In genomic region chr15:98421419-98422085, GRCh38 we compare ENCODE assay signal across 9 cellular contexts.
DNase-seq lines count a peak whose midpoint lies in the region; ATAC-seq, FAIRE-seq and TF ChIP-seq lines count a peak whose summit lies in the region.
"Had no signal": no experiment of that assay in that cellular context is flagged by ENCODE, and none has a peak within 500 bp of the region (broad histone marks: within the 10 kb centered on the region; RNA-seq: fewer than 3 reads in every experiment).

No MANE protein-coding gene starts in this region.

- peak overlapping the region; percentile 63 to 94 (median 76) for H3K4me2 ChIP-seq in BLaER1 treated with 17β-estradiol and CSF1 and Interleukin-3, amounts not matched to agents 10 nM and 100 nM

- intact Hi-C loops in left cardiac atrium (cut with DNase I), result loop anchor here (1.0 to 10.0 kb wide), 3 partner anchors 109 to 517 kb away; no protein-coding TSS in a partner anchor
- intact Hi-C loops in psoas muscle (cut with DNase I), result loop anchor here (5.0 to 10.0 kb wide), 3 partner anchors 109 to 519 kb away; no protein-coding TSS in a partner anchor

- in situ Hi-C loops in SK-MEL-5 (cut with HindIII; ENCODE audit: low pct_unique_long_range_greater_than_20kb, low sequenced_read_pairs), result no loop called here

- H3K4me1 ChIP-seq in BLaER1 treated with 17β-estradiol and CSF1 and Interleukin-3, amounts not matched to agents 10 nM and 100 nM, result peaks cover 0 to 15% (median 9%) of the 10 kb centered on the region in 10 experiments; a peak in 15 of 20 replicates
- peaks cover 7% of the 10 kb centered on the region for H3K4me1 ChIP-seq in psoas muscle

- ATAC-seq in HG03520 (IDR thresholded peaks at IDR 0.05; ENCODE audit: unreplicated experiment), result peak; percentile 78
- peak; percentile 80 to 88 for ATAC-seq in left cardiac atrium
- ATAC-seq in psoas muscle, result peak; percentile 70 to 91 (median 78)

- peak overlapping the region; percentile 28 for H3K4me3 Mint-ChIP-seq in activated naive CD8-positive, alpha-beta T cell

- H3K9me3 Mint-ChIP-seq in activated naive CD8-positive, alpha-beta T cell (ENCODE audit: low read depth), result no peaks in the 10 kb centered on the region

- FAIRE-seq in GM19239 (lab: Jason Lieb, UNC), result no peak
- FAIRE-seq: TTC549 had no signal

- no peak overlapping the region for H3K27ac ChIP-seq in BLaER1 treated with 17β-estradiol and CSF1 and Interleukin-3, amounts not matched to agents 10 nM and 100 nM
- H3K27ac ChIP-seq in psoas muscle, result no peak overlapping the region

- H4K20me1 ChIP-seq in BLaER1 treated with 17β-estradiol and CSF1 and Interleukin-3, amounts not matched to agents 10 nM and 100 nM, result peaks cover 0 to 11% (median 0%) of the 10 kb centered on the region in 11 experiments; a peak in 1 of 22 replicates

- no peak overlapping the region for H3K27ac Mint-ChIP-seq in activated naive CD8-positive, alpha-beta T cell

- TF ChIP-seq CTCF in psoas muscle (IDR thresholded peaks at IDR 0.05), result peak; percentile 99

- H3K36me3 ChIP-seq in BLaER1 treated with 17β-estradiol and CSF1 and Interleukin-3, amounts not matched to agents 10 nM and 100 nM, result no peaks in the 10 kb centered on the region
- H3K36me3 ChIP-seq in psoas muscle (ENCODE audit: insufficient read depth in 1 of 2, low read depth in 1 of 2), result no peaks in the 10 kb centered on the region

- H3K27me3 Mint-ChIP-seq in activated naive CD8-positive, alpha-beta T cell, result peaks cover 28% of the 10 kb centered on the region

- H3K9me3 ChIP-seq in BLaER1 treated with 17β-estradiol and CSF1 and Interleukin-3, amounts not matched to agents 10 nM and 100 nM (replicated peaks in 1 of 11), result no peaks in the 10 kb centered on the region
- no peaks in the 10 kb centered on the region for H3K9me3 ChIP-seq in psoas muscle

- peaks cover 25 to 39% (median 32%) of the 10 kb centered on the region in 11 experiments for H3K27me3 ChIP-seq in BLaER1 treated with 17β-estradiol and CSF1 and Interleukin-3, amounts not matched to agents 10 nM and 100 nM
- H3K27me3 ChIP-seq in psoas muscle (ENCODE audit: insufficient read depth in 3 of 3, low read length in 2 of 3), result peaks cover 0 to 42% (median 8%) of the 10 kb centered on the region in 3 donors

- DNase-seq in GM19239 (ENCODE audit: insufficient read length, low spot score), result peak; percentile 67
- peak; percentile 52 for DNase-seq in SK-MEL-5 (ENCODE audit: low read depth, low spot score)
- DNase-seq in left cardiac atrium, result peak; percentile 81
- DNase-seq in psoas muscle, result peak; percentile 73 to 84
- DNase-seq in cortex of kidney (lab: John Stamatoyannopoulos, UW), result no peak

- peak overlapping the region in 7 of 10 experiments; percentile 6 to 52 (median 43); a peak in 11 of 20 replicates for H3K4me3 ChIP-seq in BLaER1 treated with 17β-estradiol and CSF1 and Interleukin-3, amounts not matched to agents 10 nM and 100 nM
- H3K4me3 ChIP-seq in psoas muscle, result peak overlapping the region; percentile 44

- peaks cover 6% of the 10 kb centered on the region for H3K4me1 Mint-ChIP-seq in activated naive CD8-positive, alpha-beta T cell (ENCODE audit: low read depth)

- no peaks in the 10 kb centered on the region for H3K36me3 Mint-ChIP-seq in activated naive CD8-positive, alpha-beta T cell

- H3K9ac ChIP-seq in BLaER1 treated with 17β-estradiol and CSF1 and Interleukin-3, amounts not matched to agents 10 nM and 100 nM, result peak overlapping the region in 5 of 11 experiments; percentile 3 to 60 (median 50); a peak in 5 of 22 replicates

- WGBS in psoas muscle, 3 donors, result 4 to 5% (median 5%) methylated on average over 60 of the region's 60 CpGs
